ENCODE assay signal across 21 cellular contexts in the genomic region with DNA sequence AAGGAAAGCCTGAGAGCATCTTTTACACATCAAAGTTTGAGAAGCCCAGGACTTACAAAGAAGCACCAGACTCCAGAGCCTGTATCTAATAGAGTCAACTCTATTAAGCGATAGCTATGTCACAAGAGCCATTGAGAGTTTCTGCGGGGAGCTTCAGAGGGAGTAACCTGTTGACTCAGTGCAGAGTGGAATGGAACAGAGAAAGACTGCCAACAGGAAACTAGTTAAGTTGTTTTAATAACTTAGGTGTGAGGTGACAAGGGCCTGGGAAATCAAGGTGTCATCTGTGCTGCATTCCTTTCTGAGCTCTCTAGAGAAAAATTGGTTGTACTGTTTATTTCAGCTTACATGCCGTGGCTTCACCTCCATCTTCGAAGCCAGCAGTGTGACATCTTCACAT.
"Had no signal": no experiment of that assay in that cellular context is flagged by ENCODE, and none has a peak within 500 bp of the region (broad histone marks: within the 10 kb centered on the region; RNA-seq: fewer than 3 reads in every experiment).

No MANE protein-coding gene starts in this region.

- H3K36me3 ChIP-seq: heart left ventricle, left ventricle myocardium inferior, neural progenitor cell, prostate gland, right lobe of liver, tibial artery had no signal

- H3K27me3 Mint-ChIP-seq: central memory CD8-positive, alpha-beta T cell; stimulated activated naive CD8-positive, alpha-beta T cell treated with anti-CD3 and anti-CD28 coated beads, Interleukin-15, Interleukin-2, amounts not matched to agents 100 ng/mL and 50 ng/mL, for 24 hours had no signal

- H3K4me1 ChIP-seq: heart left ventricle, left ventricle myocardium inferior, neural progenitor cell, parathyroid adenoma, prostate gland, tibial artery had no signal

- H3K4me3 Mint-ChIP-seq: central memory CD8-positive, alpha-beta T cell; natural killer cell; neural progenitor cell; stimulated activated memory B cell treated with anti-CD40 and anti-IgM and Interleukin-4, amounts not matched to agents 10 μg/mL and 1 μg/mL and 100 μg/mL, for 72 hours; stimulated activated naive CD8-positive, alpha-beta T cell treated with anti-CD3 and anti-CD28 coated beads, Interleukin-15, Interleukin-2, amounts not matched to agents 100 ng/mL and 50 ng/mL, for 24 hours had no signal

- ATAC-seq: esophagus mucosa; heart left ventricle; natural killer cell; stimulated activated memory B cell treated with anti-CD40 and anti-IgM and Interleukin-4, amounts not matched to agents 10 μg/mL and 1 μg/mL and 100 μg/mL, for 72 hours had no signal

- H3K27me3 ChIP-seq: neural progenitor cell, right lobe of liver, tibial artery had no signal

- H3K9me3 ChIP-seq: heart left ventricle, prostate gland, right lobe of liver, tibial artery had no signal

- H3K36me3 Mint-ChIP-seq: natural killer cell; neural progenitor cell; stimulated activated memory B cell treated with anti-CD40 and anti-IgM and Interleukin-4, amounts not matched to agents 10 μg/mL and 1 μg/mL and 100 μg/mL, for 72 hours had no signal

- H3K4me3 ChIP-seq: heart left ventricle, left ventricle myocardium inferior, neural progenitor cell, prostate gland, right lobe of liver, tibial artery had no signal

- DNase-seq: cortex of kidney; effector memory CD4-positive, alpha-beta T cell; heart left ventricle; hippocampal formation; left ventricle myocardium inferior; mammary epithelial cell; natural killer cell; nucleus accumbens; retina; right lobe of liver; stimulated activated CD4-positive, alpha-beta T cell treated with anti-CD3 and anti-CD28 coated beads, Interleukin-15, amount 100 ng/mL, for 24 hours; stimulated activated CD4-positive, alpha-beta T cell treated with anti-CD3 and anti-CD28 coated beads, Interleukin-1b, Interleukin-23, amount 100 ng/mL, for 48 hours; stimulated activated CD4-positive, alpha-beta T cell treated with anti-CD3 and anti-CD28 coated beads, Interleukin-4, amount 100 ng/mL, for 24 hours; tibial artery had no signal

- H3K4me1 Mint-ChIP-seq: central memory CD8-positive, alpha-beta T cell; natural killer cell; stimulated activated memory B cell treated with anti-CD40 and anti-IgM and Interleukin-4, amounts not matched to agents 10 μg/mL and 1 μg/mL and 100 μg/mL, for 72 hours had no signal

- H3K9me3 Mint-ChIP-seq: neural progenitor cell had no signal

- H3K27ac ChIP-seq: heart left ventricle, left ventricle myocardium inferior, neural progenitor cell, parathyroid adenoma, prostate gland, right lobe of liver, tibial artery had no signal

- H3K27ac Mint-ChIP-seq: natural killer cell; neural progenitor cell; stimulated activated memory B cell treated with anti-CD40 and anti-IgM and Interleukin-4, amounts not matched to agents 10 μg/mL and 1 μg/mL and 100 μg/mL, for 72 hours; stimulated activated naive CD8-positive, alpha-beta T cell treated with anti-CD3 and anti-CD28 coated beads, Interleukin-15, Interleukin-2, amounts not matched to agents 100 ng/mL and 50 ng/mL, for 24 hours had no signal
